In the genomic region with DNA sequence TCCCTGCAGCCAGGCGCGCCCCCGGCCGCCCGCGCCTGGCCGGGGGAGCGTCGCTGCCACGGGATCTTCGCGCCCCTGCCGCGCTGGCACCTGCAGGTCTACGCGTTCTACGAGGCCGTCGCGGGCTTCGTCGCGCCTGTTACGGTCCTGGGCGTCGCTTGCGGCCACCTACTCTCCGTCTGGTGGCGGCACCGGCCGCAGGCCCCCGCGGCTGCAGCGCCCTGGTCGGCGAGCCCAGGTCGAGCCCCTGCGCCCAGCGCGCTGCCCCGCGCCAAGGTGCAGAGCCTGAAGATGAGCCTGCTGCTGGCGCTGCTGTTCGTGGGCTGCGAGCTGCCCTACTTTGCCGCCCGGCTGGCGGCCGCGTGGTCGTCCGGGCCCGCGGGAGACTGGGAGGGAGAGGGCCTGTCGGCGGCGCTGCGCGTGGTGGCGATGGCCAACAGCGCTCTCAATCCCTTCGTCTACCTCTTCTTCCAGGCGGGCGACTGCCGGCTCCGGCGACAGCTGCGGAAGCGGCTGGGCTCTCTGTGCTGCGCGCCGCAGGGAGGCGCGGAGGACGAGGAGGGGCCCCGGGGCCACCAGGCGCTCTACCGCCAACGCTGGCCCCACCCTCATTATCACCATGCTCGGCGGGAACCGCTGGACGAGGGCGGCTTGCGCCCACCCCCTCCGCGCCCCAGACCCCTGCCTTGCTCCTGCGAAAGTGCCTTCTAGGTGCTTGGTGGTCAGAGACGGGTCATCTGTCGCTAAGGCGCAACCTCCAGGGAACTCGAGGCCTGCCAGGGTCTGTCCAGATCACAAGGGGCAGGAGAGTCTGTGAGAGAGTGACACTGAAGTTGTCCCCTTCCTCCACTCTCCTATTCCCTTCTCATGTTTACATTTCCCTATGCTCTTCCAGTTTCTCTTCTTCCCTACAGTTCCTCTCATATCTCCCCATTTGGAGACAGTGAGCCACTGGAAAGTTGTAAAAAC, we compare ENCODE assay signal across 9 cellular contexts. TPM values are rescaled to one million over a fixed set of nuclear protein-coding genes. Genes with fewer than 3 reads are reported as not detected.
DNase-seq lines count a peak whose midpoint lies in the region; ATAC-seq, FAIRE-seq and TF ChIP-seq lines count a peak whose summit lies in the region.
"Had no signal": no experiment of that assay in that cellular context is flagged by ENCODE, and none has a peak within 500 bp of the region (broad histone marks: within the 10 kb centered on the region; RNA-seq: fewer than 3 reads in every experiment).

No MANE protein-coding gene starts in this region.

- no peaks in the 10 kb centered on the region for H3K9me3 ChIP-seq in T-helper 17 cell (ENCODE audit: control insufficient read depth, low read length, poor library complexity, severe bottlenecking)
- H3K9me3 ChIP-seq in K562 (replicated peaks; ENCODE audit: control insufficient read depth, insufficient read depth, low read depth, low read length), result no peaks in the 10 kb centered on the region

- no peak overlapping the region for H3K27ac ChIP-seq in K562 (ENCODE audit: extremely low read depth, low read depth, low read length)

- no peak overlapping the region for H3K4me2 ChIP-seq in K562 (ENCODE audit: insufficient read depth, low read length)

- no peak overlapping the region for H2AFZ ChIP-seq in K562 (ENCODE audit: low read depth, low read length)

- no peaks in the 10 kb centered on the region for H3K36me3 ChIP-seq in K562 (ENCODE audit: control insufficient read depth, insufficient read depth, low read length)

- H3K4me1 ChIP-seq in K562 (replicated peaks in 1 of 2; ENCODE audit: control insufficient read depth in 2 of 2, insufficient read depth in 2 of 2, low read length in 2 of 2), result no peaks in the 10 kb centered on the region

- in situ Hi-C loops in K562 (cut with MboI), result no loop called here

- ATAC-seq in GM19351 (IDR thresholded peaks at IDR 0.05; ENCODE audit: unreplicated experiment) (peak; percentile 43), HG03457 (IDR thresholded peaks at IDR 0.05; ENCODE audit: unreplicated experiment) (peak; percentile 17), T-helper 17 cell (peak; percentile 45), K562 (no peak)

- peak overlapping the region; percentile 91 for H3K27ac Mint-ChIP-seq in T-helper 17 cell

- POLR2A ChIA-PET in K562 (lab: Yijun Ruan, JAX), result no interaction called here

- H3K27me3 ChIP-seq in K562 (ENCODE audit: control insufficient read depth in 2 of 2, insufficient read depth in 2 of 2, low read length in 2 of 2), result no peaks in the 10 kb centered on the region

- TF ChIP-seq CTCF in K562 (IDR thresholded peaks at IDR 0.05 in 2 of 3, conservative IDR thresholded peaks at IDR 0.05 in 1 of 3; ENCODE audit: insufficient read depth in 2 of 3, low read depth in 1 of 3, low read length in 3 of 3), result no peak

- no peak for TF ChIP-seq EP300 in K562 (IDR thresholded peaks at IDR 0.05; ENCODE audit: low read length)

- H3K4me3 Mint-ChIP-seq in T-helper 17 cell, result peak overlapping the region; percentile 93

- FAIRE-seq in K562 (lab: Jason Lieb, UNC) (no peak), HTR-8/SVneo (lab: Jason Lieb, UNC) (no peak)

- H3K9me1 ChIP-seq in K562 (ENCODE audit: control insufficient read depth, insufficient read depth, low read length), result no peaks in the 10 kb centered on the region

- no peak overlapping the region for H3K9ac ChIP-seq in K562 (ENCODE audit: insufficient read depth in 1 of 2, low read depth in 2 of 2, low read length in 2 of 2)

- peaks cover 3% of the 10 kb centered on the region for H3K36me3 Mint-ChIP-seq in T-helper 17 cell (ENCODE audit: low read depth)

- no peak for TF ChIP-seq RAD21 in K562 (CRISPR knock-in tag; conservative IDR thresholded peaks at IDR 0.05 in 1 of 2, IDR thresholded peaks at IDR 0.05 in 1 of 2)

- CTCF ChIA-PET in K562 (lab: Yijun Ruan, JAX; ENCODE audit: low intra/inter-chr PET ratio), result no interaction called here

- no peaks in the 10 kb centered on the region for H3K27me3 Mint-ChIP-seq in T-helper 17 cell

- DNase-seq in CD1c-positive myeloid dendritic cell (ENCODE audit: extremely low spot score), result peak; percentile 30
- DNase-seq in T-helper 17 cell, result peak; percentile 24 to 42 (median 31)
- DNase-seq in K562 (ENCODE audit: extremely low read depth in 1 of 4, low spot score in 3 of 4), result no peak
- DNase-seq in kidney tubule cell (ENCODE audit: low spot score), result peak; percentile 39
- peak; percentile 51 for DNase-seq in stimulated activated CD4-positive, alpha-beta T cell treated with anti-CD3 and anti-CD28 coated beads, Interleukin-4, amount 100 ng/mL, for 1 hour
- no peak for DNase-seq in HTR-8/SVneo (ENCODE audit: insufficient read length, low spot score)

- intact Hi-C loops in K562 (cut with micrococcal nuclease), result no loop called here

- WGBS in K562 (ENCODE audit: insufficient coverage, low coverage, missing lambda C conversion rate), result 88% methylated on average over 26 of the region's 92 CpGs

- H3K4me3 ChIP-seq in K562, result no peak overlapping the region

- H3K4me1 Mint-ChIP-seq in T-helper 17 cell, result peaks cover 52% of the 10 kb centered on the region

- BruUV-seq in K562 (replicated peaks; lab: Mats Ljungman, UMichigan), result no TSS peak

- no peaks in the 10 kb centered on the region for H4K20me1 ChIP-seq in K562 (replicated peaks; ENCODE audit: control insufficient read depth, insufficient read depth, low read length)

- H3K79me2 ChIP-seq in K562 (ENCODE audit: control insufficient read depth, insufficient read depth, low read length), result no peaks in the 10 kb centered on the region

- no peak for TF ChIP-seq POLR2A in K562 (conservative IDR thresholded peaks at IDR 0.05)

TF ChIP-seq in K562, 482 proteins besides CTCF, POLR2A, EP300 and RAD21:
- TF ChIP-seq SRSF3 (IDR thresholded peaks at IDR 0.05; ENCODE audit: insufficient read depth, low read length), result no peak
- TF ChIP-seq CEBPB (tag; IDR thresholded peaks at IDR 0.05), result no peak
- peak; percentile 48 for TF ChIP-seq PCBP1 (IDR thresholded peaks at IDR 0.05; ENCODE audit: low read depth, low read length, poor library complexity, severe bottlenecking)
- TF ChIP-seq ZBTB33 (CRISPR knock-in tag; IDR thresholded peaks at IDR 0.05), result peak; percentile 53; the same call in 1 of the 2 replicates
TF ChIP-seq in K562: peak in this region for 2.

RNA-seq across cellular contexts. Expression of gene GPR150, which starts 1.3 kb away (rescaled TPM):
- total RNA-seq in T-helper 17 cell (1 to 10 TPM; 1.8 to 2.5 TPM), K562 (2014; rRNA removed) (not detected in 2 replicates), K562 (2014; rRNA removed; fragmentation: Illumina TruSeq; extraction: Trizol) (not detected in 2 replicates), K562 (2015; rRNA removed; fragmentation: Illumina TruSeq; extraction: Trizol) (not detected in 2 replicates), K562 (2021) (not detected in 2 replicates)
- total RNA-seq in K562 (2011; cell fraction: chromatin; rRNA removed; ENCODE audit: low replicate concordance), result not detected in 2 replicates
- total RNA-seq in K562 (2011; cell fraction: nucleolus; rRNA removed), result not detected in 2 replicates
- not detected in 2 replicates for total RNA-seq in K562 (2011; cell fraction: nucleoplasm; rRNA removed)
- polyA plus RNA-seq in K562 (2011; rRNA removed) (not detected in 2 replicates), K562 (2014; fragmentation: Illumina TruSeq; extraction: Trizol) (not detected in 2 replicates), K562 (2014; fragmentation: Nextera tagmentation; extraction: Ambion mirVana) (not detected), K562 (2014; rRNA removed) (not detected in 2 replicates)
- not detected in 2 replicates for polyA plus RNA-seq in K562 (2011; cell fraction: cytosol; rRNA removed)
- polyA plus RNA-seq in K562 (2011; cell fraction: nucleus; rRNA removed), result not detected in 2 replicates
- polyA plus RNA-seq in K562 (2012), result not detected in 2 replicates
- polyA minus RNA-seq in K562 (2011; rRNA and poly(A)+ RNA removed), result not detected in 2 replicates
- polyA minus RNA-seq in K562 (2011; cell fraction: cytosol; rRNA and poly(A)+ RNA removed), result not detected in 2 replicates
- polyA minus RNA-seq in K562 (2011; cell fraction: nucleus; rRNA and poly(A)+ RNA removed), result not detected in 2 replicates
- total RNA-seq: HT1080 had no signal

RNA-seq across cellular contexts. Expression of gene RFESD, which starts 25.4 kb away (rescaled TPM):
- total RNA-seq in T-helper 17 cell (1 to 10 TPM; 2.8 to 2.9 TPM), K562 (2014; rRNA removed) (59.6 and 62.3 TPM in 2 replicates), K562 (2014; rRNA removed; fragmentation: Illumina TruSeq; extraction: Trizol) (192 and 220 TPM in 2 replicates), K562 (2015; rRNA removed; fragmentation: Illumina TruSeq; extraction: Trizol) (128 and 140 TPM in 2 replicates), K562 (2021) (128 and 129 TPM in 2 replicates)
- total RNA-seq in K562 (2011; cell fraction: chromatin; rRNA removed; ENCODE audit: low replicate concordance), result 53.1 and 146 TPM in 2 replicates
- total RNA-seq in K562 (2011; cell fraction: nucleolus; rRNA removed), result 30.5 and 38.8 TPM in 2 replicates
- 87.9 and 144 TPM in 2 replicates for total RNA-seq in K562 (2011; cell fraction: nucleoplasm; rRNA removed)
- polyA plus RNA-seq in K562 (2011; rRNA removed) (106 and 218 TPM in 2 replicates), K562 (2014; fragmentation: Illumina TruSeq; extraction: Trizol) (120 and 129 TPM in 2 replicates), K562 (2014; fragmentation: Nextera tagmentation; extraction: Ambion mirVana) (100 to 1,000 TPM; 506 to 600 TPM), K562 (2014; rRNA removed) (102 and 125 TPM in 2 replicates)
- 21.1 and 32.0 TPM in 2 replicates for polyA plus RNA-seq in K562 (2011; cell fraction: cytosol; rRNA removed)
- 44.8 and 55.3 TPM in 2 replicates for polyA plus RNA-seq in K562 (2011; cell fraction: nucleus; rRNA removed)
- polyA plus RNA-seq in K562 (2012), result 47.8 and 127 TPM in 2 replicates
- 78.8 and 104 TPM in 2 replicates for polyA minus RNA-seq in K562 (2011; rRNA and poly(A)+ RNA removed)
- 27.6 and 34.3 TPM in 2 replicates for polyA minus RNA-seq in K562 (2011; cell fraction: cytosol; rRNA and poly(A)+ RNA removed)
- 66.6 and 78.3 TPM in 2 replicates for polyA minus RNA-seq in K562 (2011; cell fraction: nucleus; rRNA and poly(A)+ RNA removed)

Comparison
In these comparisons a context has a peak if more than half of its experiments do, and no peak if none do; other contexts are left out.
1. DNase-seq: peak in CD1c-positive myeloid dendritic cell (single experiment), T-helper 17 cell (3 of 3), kidney tubule cell (single experiment) and stimulated activated CD4-positive, alpha-beta T cell treated with anti-CD3 and anti-CD28 coated beads, Interleukin-4, amount 100 ng/mL, for 1 hour (single experiment); none in K562 (0 of 4) and HTR-8/SVneo (single experiment).
2. RNA of gene RFESD, which starts 25.4 kb away (total RNA-seq): 30.5 to 220 TPM in K562; 2.8 to 2.9 TPM in T-helper 17 cell; every median in the first group is over 4 times any median in the second.